1 cellular context compared by ENCODE assay signal in genomic region chr2:230734247-230735175, GRCh38.
TF ChIP-seq lines count a peak whose summit lies in the region.

No MANE protein-coding gene starts in this region.

TF ChIP-seq in WTC11, 78 proteins besides CTCF, POLR2A, EP300 and RAD21 (continued from another document):
- TF ChIP-seq HMGXB4 (CRISPR knock-in tag; IDR thresholded peaks at IDR 0.05) (no peak), IRF2 (CRISPR knock-in tag; IDR thresholded peaks at IDR 0.05; ENCODE audit: borderline replicate concordance, low read depth) (no peak), USF2 (CRISPR knock-in tag; IDR thresholded peaks at IDR 0.05) (no peak)
